ENCODE assay signal across 1 cellular context in the genomic region with DNA sequence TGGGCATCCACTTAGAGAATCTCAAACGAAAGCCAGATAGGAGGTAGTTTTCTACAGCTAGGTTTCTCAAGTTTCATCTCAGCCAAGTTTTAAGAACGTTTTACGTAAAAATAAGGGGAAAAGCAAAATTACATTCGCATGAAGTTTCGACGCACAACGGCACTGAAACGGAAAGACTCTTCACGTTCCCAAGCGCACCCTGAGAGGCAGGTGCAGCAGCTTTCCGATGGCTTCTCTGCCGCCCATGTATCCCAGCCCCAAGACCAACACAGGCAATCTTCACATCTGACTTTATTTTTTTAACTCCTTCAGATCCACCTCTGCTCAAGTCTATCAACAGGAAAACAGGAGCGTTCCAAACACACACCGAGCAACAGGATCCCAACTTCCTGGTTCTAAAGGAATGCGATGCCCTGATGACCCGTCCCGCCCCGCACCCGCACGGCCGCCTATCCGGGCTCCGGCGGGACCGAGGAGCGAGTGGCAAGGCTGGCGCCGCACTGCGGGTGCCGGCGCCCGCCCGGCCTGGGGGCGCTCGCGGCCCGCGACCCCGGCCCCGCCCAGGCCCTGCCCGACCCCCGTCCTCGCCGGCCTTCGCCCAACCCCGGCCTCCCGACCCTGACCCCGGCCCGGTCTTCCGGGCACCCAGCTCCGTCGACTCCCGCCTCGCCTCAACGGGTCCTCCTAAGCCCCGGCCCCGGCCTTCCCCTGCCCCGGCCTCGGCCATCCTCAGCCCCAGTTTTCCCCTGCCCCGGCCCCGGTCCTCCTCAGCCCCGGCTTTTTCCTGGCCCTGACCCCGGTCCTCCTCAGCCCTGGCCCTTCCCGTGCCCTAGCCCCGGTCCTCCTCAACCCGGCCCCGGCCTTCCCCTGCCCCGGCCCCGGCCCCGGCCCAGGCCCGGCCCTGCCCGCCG.
TF ChIP-seq lines count a peak whose summit lies in the region.

No MANE protein-coding gene starts in this region.

TF ChIP-seq in GM12878, 131 proteins besides CTCF, POLR2A, EP300 and RAD21:
- TF ChIP-seq RELA (IDR thresholded peaks at IDR 0.05; ENCODE audit: borderline replicate concordance, partially characterized antibody), result no peak
- 0 out of 2 replicates have a peak, but pooled peaks have one; percentile 15 for TF ChIP-seq SMARCA5 (IDR thresholded peaks at IDR 0.05)
- peak; percentile 62 for TF ChIP-seq LARP7 (IDR thresholded peaks at IDR 0.05)
- no peak for TF ChIP-seq FOXM1 (IDR thresholded peaks at IDR 0.05; ENCODE audit: low read depth, low read length)
- peak; percentile 60; the same call in 1 of the 2 replicates for TF ChIP-seq SIN3A (IDR thresholded peaks at IDR 0.05; ENCODE audit: low read depth, low read length)
- no peak for TF ChIP-seq BMI1 (IDR thresholded peaks at IDR 0.05; ENCODE audit: borderline replicate concordance)
- 0 out of 2 replicates have a peak, but pooled peaks have one; percentile 36 for TF ChIP-seq NFIC (IDR thresholded peaks at IDR 0.05; ENCODE audit: low read depth, low read length)
- TF ChIP-seq ZBTB11 (CRISPR knock-in tag; IDR thresholded peaks at IDR 0.05), result no peak
- peak in 1 of 2 experiments; percentile 23; a peak in 1 of 4 replicates for TF ChIP-seq IKZF2 (IDR thresholded peaks at IDR 0.05)
- TF ChIP-seq POLR2AphosphoS5 (IDR thresholded peaks at IDR 0.05; ENCODE audit: low read length), result peak; percentile 71
- no peak for TF ChIP-seq MTA3 (IDR thresholded peaks at IDR 0.05; ENCODE audit: borderline replicate concordance, low read length)
- no peak for TF ChIP-seq RELB (IDR thresholded peaks at IDR 0.05; ENCODE audit: low read depth)
- TF ChIP-seq EZH2 (IDR thresholded peaks at IDR 0.05; ENCODE audit: borderline replicate concordance, control insufficient read depth, low read depth, low read length), result no peak
- 0 out of 2 replicates have a peak, but pooled peaks have one; percentile 38 for TF ChIP-seq TCF12 (IDR thresholded peaks at IDR 0.05; ENCODE audit: low read depth, low read length)
- TF ChIP-seq ZNF687 (IDR thresholded peaks at IDR 0.05), result no peak
- TF ChIP-seq NR2F1 (conservative IDR thresholded peaks at IDR 0.05), result peak; percentile 51; the same call in 1 of the 2 replicates
- TF ChIP-seq JUNB (IDR thresholded peaks at IDR 0.05), result no peak
- no peak for TF ChIP-seq CHD1 (IDR thresholded peaks at IDR 0.05; ENCODE audit: low read depth, low read length)
- TF ChIP-seq CREB1 (IDR thresholded peaks at IDR 0.05; ENCODE audit: low read depth), result no peak
- TF ChIP-seq, protein P1, sequence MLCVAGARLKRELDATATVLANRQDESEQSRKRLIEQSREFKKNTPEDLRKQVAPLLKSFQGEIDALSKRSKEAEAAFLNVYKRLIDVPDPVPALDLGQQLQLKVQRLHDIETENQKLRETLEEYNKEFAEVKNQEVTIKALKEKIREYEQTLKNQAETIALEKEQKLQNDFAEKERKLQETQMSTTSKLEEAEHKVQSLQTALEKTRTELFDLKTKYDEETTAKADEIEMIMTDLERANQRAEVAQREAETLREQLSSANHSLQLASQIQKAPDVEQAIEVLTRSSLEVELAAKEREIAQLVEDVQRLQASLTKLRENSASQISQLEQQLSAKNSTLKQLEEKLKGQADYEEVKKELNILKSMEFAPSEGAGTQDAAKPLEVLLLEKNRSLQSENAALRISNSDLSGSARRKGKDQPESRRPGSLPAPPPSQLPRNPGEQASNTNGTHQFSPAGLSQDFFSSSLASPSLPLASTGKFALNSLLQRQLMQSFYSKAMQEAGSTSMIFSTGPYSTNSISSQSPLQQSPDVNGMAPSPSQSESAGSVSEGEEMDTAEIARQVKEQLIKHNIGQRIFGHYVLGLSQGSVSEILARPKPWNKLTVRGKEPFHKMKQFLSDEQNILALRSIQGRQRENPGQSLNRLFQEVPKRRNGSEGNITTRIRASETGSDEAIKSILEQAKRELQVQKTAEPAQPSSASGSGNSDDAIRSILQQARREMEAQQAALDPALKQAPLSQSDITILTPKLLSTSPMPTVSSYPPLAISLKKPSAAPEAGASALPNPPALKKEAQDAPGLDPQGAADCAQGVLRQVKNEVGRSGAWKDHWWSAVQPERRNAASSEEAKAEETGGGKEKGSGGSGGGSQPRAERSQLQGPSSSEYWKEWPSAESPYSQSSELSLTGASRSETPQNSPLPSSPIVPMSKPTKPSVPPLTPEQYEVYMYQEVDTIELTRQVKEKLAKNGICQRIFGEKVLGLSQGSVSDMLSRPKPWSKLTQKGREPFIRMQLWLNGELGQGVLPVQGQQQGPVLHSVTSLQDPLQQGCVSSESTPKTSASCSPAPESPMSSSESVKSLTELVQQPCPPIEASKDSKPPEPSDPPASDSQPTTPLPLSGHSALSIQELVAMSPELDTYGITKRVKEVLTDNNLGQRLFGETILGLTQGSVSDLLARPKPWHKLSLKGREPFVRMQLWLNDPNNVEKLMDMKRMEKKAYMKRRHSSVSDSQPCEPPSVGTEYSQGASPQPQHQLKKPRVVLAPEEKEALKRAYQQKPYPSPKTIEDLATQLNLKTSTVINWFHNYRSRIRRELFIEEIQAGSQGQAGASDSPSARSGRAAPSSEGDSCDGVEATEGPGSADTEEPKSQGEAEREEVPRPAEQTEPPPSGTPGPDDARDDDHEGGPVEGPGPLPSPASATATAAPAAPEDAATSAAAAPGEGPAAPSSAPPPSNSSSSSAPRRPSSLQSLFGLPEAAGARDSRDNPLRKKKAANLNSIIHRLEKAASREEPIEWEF (IDR thresholded peaks at IDR 0.05; ENCODE audit: insufficient replicate concordance, low read depth, low read length), result no peak
